ENCODE assay signal across 1 cellular context in genomic region chr7:126657599-126658358, GRCh38.
TF ChIP-seq lines count a peak whose summit lies in the region.

No MANE protein-coding gene starts in this region.

TF ChIP-seq in K562, 482 proteins besides CTCF, POLR2A, EP300 and RAD21 (continued from another document):
- TF ChIP-seq ZFP91 (CRISPR knock-in tag; IDR thresholded peaks at IDR 0.05) = no peak
- TF ChIP-seq MTF1 (CRISPR knock-in tag; IDR thresholded peaks at IDR 0.05; ENCODE audit: borderline replicate concordance) = no peak
- TF ChIP-seq MECOM (CRISPR knock-in tag; IDR thresholded peaks at IDR 0.05) = no peak
- no peak for TF ChIP-seq ZNF668 (CRISPR knock-in tag; IDR thresholded peaks at IDR 0.05)
- no peak for TF ChIP-seq CEBPB (tag; IDR thresholded peaks at IDR 0.05)
- no peak for TF ChIP-seq BDP1 (IDR thresholded peaks at IDR 0.05; ENCODE audit: insufficient read depth, insufficient read length)
